24 cellular contexts compared by ENCODE assay signal in genomic region chr17:63816123-63816522, GRCh38.
"Had no signal": no experiment of that assay in that cellular context is flagged by ENCODE, and none has a peak within 500 bp of the region (broad histone marks: within the 10 kb centered on the region; RNA-seq: fewer than 3 reads in every experiment).

No MANE protein-coding gene starts in this region.

- ATAC-seq: activated CD8-positive, alpha-beta memory T cell treated with anti-CD3 and anti-CD28 coated beads, Interleukin-2, amount 10 ng/mL, durations not matched to agents 7 days and 5 days; activated CD8-positive, alpha-beta T cell treated with anti-CD3 and anti-CD28 coated beads for 36 hours; activated naive CD4-positive, alpha-beta T cell treated with anti-CD3 and anti-CD28 coated beads, Interleukin-2, amount 50 U/mL, for 72 hours; gastrocnemius medialis; left lung; sciatic nerve; stimulated activated effector memory CD8-positive, alpha-beta T cell treated with anti-CD3 and anti-CD28 coated beads, Interleukin-12 subunit alpha, Interleukin-12 subunit beta, amount 100 ng/mL, for 72 hours had no signal

- H3K4me3 Mint-ChIP-seq: activated CD8-positive, alpha-beta memory T cell treated with anti-CD3 and anti-CD28 coated beads, Interleukin-2, amount 10 ng/mL, durations not matched to agents 7 days and 5 days; activated CD8-positive, alpha-beta T cell treated with anti-CD3 and anti-CD28 coated beads for 36 hours; endodermal cell; naive B cell; stimulated activated effector memory CD8-positive, alpha-beta T cell treated with anti-CD3 and anti-CD28 coated beads, Interleukin-12 subunit alpha, Interleukin-12 subunit beta, amount 100 ng/mL, for 72 hours; type B pancreatic cell had no signal

- DNase-seq: activated CD4-positive, alpha-beta T cell treated with anti-CD3 and anti-CD28 coated beads for 48 hours; activated CD8-positive, alpha-beta memory T cell treated with anti-CD3 and anti-CD28 coated beads, Interleukin-2, amount 10 ng/mL, durations not matched to agents 7 days and 5 days; activated CD8-positive, alpha-beta T cell treated with anti-CD3 and anti-CD28 coated beads for 36 hours; activated T-cell treated with anti-CD3 and anti-CD28 coated beads for 4 hours; colonic mucosa; endodermal cell; esophagus squamous epithelium; gastrocnemius medialis; hippocampal formation; kidney glomerular epithelial cell; left lung; naive B cell; occipital lobe; small intestine; stimulated activated CD4-positive, alpha-beta T cell treated with anti-CD3 and anti-CD28 coated beads, Interleukin-2, amount 100 ng/mL, for 24 hours had no signal

- H3K4me1 Mint-ChIP-seq: neural crest cell had no signal

- H3K27me3 Mint-ChIP-seq: activated CD8-positive, alpha-beta memory T cell treated with anti-CD3 and anti-CD28 coated beads, Interleukin-2, amount 10 ng/mL, durations not matched to agents 7 days and 5 days; activated CD8-positive, alpha-beta T cell treated with anti-CD3 and anti-CD28 coated beads for 36 hours; naive B cell; type B pancreatic cell had no signal

- H3K4me3 ChIP-seq: breast epithelium, colonic mucosa, esophagus squamous epithelium, gastrocnemius medialis, left lung, lung, thoracic aorta, vagina had no signal

- H3K27ac ChIP-seq: breast epithelium, colonic mucosa, esophagus squamous epithelium, gastrocnemius medialis, left lung, thoracic aorta, vagina had no signal

- H3K27ac Mint-ChIP-seq: type B pancreatic cell had no signal

- H3K4me1 ChIP-seq: breast epithelium, colonic mucosa, esophagus squamous epithelium, vagina had no signal

- FAIRE-seq: small intestine had no signal

- H3K27me3 ChIP-seq: breast epithelium, colonic mucosa, esophagus squamous epithelium, gastrocnemius medialis, left lung, vagina had no signal

- H3K9me3 Mint-ChIP-seq: activated CD8-positive, alpha-beta T cell treated with anti-CD3 and anti-CD28 coated beads for 36 hours; activated naive CD4-positive, alpha-beta T cell treated with anti-CD3 and anti-CD28 coated beads, Interleukin-2, amount 50 U/mL, for 72 hours; endodermal cell; naive B cell; neural crest cell; stimulated activated effector memory CD8-positive, alpha-beta T cell treated with anti-CD3 and anti-CD28 coated beads, Interleukin-12 subunit alpha, Interleukin-12 subunit beta, amount 100 ng/mL, for 72 hours; type B pancreatic cell had no signal
